18 cellular contexts compared by ENCODE assay signal in genomic region chr2:129129087-129129486, GRCh38.
"Had no signal": no experiment of that assay in that cellular context is flagged by ENCODE, and none has a peak within 500 bp of the region (broad histone marks: within the 10 kb centered on the region; RNA-seq: fewer than 3 reads in every experiment).

No MANE protein-coding gene starts in this region.

- H3K4me1 ChIP-seq: heart left ventricle, right atrium auricular region, upper lobe of left lung, uterus had no signal

- H3K27me3 ChIP-seq: esophagus squamous epithelium, heart left ventricle, right atrium auricular region, tibial artery, upper lobe of left lung, uterus had no signal

- FAIRE-seq: endometrium, small intestine had no signal

- ATAC-seq: heart left ventricle; naive thymus-derived CD4-positive, alpha-beta T cell had no signal

- H3K27ac ChIP-seq: epithelial cell of prostate, heart left ventricle, right atrium auricular region, upper lobe of left lung, uterus had no signal

- DNase-seq: effector memory CD4-positive, alpha-beta T cell; esophagus squamous epithelium; foreskin fibroblast; heart left ventricle; hippocampal formation; kidney glomerular epithelial cell; naive thymus-derived CD4-positive, alpha-beta T cell; nephron progenitor cell; posterior cingulate gyrus; small intestine; stimulated activated CD4-positive, alpha-beta T cell treated with anti-CD3 and anti-CD28 coated beads, Interleukin-12 subunit alpha, Interleukin-12 subunit beta, amount 100 ng/mL, for 4 hours; stimulated activated naive CD4-positive, alpha-beta T cell treated with Interleukin-2 at 50 U/mL for 16 hours; tibial artery; upper lobe of left lung; uterus had no signal

- H3K36me3 ChIP-seq: esophagus squamous epithelium, heart left ventricle, right atrium auricular region, tibial artery, upper lobe of left lung, uterus had no signal

- H3K4me3 ChIP-seq: esophagus squamous epithelium, heart left ventricle, right atrium auricular region, tibial artery, upper lobe of left lung, uterus had no signal

- H3K9me3 ChIP-seq: esophagus squamous epithelium, heart left ventricle, right atrium auricular region, tibial artery, upper lobe of left lung, uterus had no signal
